Comparison of ENCODE assay signal across 8 cellular contexts in the genomic region with DNA sequence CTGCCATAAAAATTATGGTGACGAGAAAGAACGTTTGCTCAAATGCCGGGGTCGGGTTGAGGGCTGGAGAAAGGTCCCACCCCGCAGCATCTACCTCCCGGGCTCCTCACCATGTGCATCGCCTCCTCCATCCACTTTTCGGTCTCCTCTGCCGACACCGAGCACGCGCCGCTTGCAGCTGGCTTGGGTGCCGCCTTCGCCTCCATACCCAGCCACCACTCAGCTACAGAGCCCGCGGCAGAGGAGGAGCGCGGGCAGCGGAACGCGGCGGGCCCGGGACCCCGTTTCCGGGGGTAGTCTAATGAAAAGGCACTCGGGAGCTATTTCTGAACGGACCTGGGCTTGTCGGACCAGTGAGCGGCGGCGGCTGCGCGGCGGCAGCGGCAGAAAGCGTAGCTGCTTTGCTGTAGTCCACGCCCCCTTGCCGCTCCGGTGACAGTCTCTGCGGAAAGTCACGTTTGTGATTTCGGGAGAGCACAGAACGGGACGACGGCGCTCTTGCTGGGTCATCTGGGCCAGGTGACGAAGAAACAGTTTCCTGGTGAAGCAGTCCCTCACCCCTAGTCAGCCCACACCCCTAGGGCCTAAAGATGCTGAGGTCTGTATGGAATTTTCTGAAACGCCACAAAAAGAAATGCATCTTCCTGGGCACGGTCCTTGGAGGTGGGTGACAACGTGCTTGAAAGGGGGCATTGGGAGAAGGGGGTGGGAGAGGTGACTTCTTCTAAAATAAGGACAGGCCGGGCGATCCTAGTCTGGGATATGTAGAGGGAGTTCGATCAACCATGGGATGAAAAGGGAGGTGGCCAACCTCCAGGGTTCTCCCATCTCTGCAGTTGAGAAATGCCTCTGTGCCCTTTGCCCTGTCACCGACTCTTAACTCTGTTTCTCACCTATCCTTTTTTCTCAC. TPM values are rescaled to one million over a fixed set of nuclear protein-coding genes. Genes with fewer than 3 reads are reported as not detected.
DNase-seq lines count a peak whose midpoint lies in the region; ATAC-seq lines count a peak whose summit lies in the region.

TSS of gene ADAT2 (minus strand) at position 243 of the 910 bp plus-strand sequence. CDS start at position 206, 37 bp downstream.
A gene with protein sequence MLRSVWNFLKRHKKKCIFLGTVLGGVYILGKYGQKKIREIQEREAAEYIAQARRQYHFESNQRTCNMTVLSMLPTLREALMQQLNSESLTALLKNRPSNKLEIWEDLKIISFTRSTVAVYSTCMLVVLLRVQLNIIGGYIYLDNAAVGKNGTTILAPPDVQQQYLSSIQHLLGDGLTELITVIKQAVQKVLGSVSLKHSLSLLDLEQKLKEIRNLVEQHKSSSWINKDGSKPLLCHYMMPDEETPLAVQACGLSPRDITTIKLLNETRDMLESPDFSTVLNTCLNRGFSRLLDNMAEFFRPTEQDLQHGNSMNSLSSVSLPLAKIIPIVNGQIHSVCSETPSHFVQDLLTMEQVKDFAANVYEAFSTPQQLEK (plus strand): TSS at position 353 of the 910 bp plus-strand sequence. CDS start 238 bp downstream, at position 591.

- no peaks in the 10 kb centered on the region for H3K36me3 ChIP-seq in effector memory CD4-positive, alpha-beta T cell (ENCODE audit: control insufficient read depth, insufficient read depth, low read length)

- peak; percentile 68 for DNase-seq in COR-L47 (lab: John Stamatoyannopoulos, UW)
- peak; percentile 95 for DNase-seq in HT1080 (ENCODE audit: low read depth)
- peak; percentile 93 to 94 for DNase-seq in NOMO-1 (lab: John Stamatoyannopoulos, UW; ENCODE audit: unreplicated experiment in 2 of 2)
- DNase-seq in effector memory CD4-positive, alpha-beta T cell = peak; percentile 84 to 88 (median 87)
- peak; percentile 86 for DNase-seq in medulla oblongata (ENCODE audit: extremely low spot score)
- DNase-seq in stimulated activated CD4-positive, alpha-beta T cell treated with anti-CD3 and anti-CD28 coated beads, TNF-alpha, amount 100 ng/mL, for 48 hours (ENCODE audit: low read depth in 3 of 3) = peak; percentile 84 to 93 (median 91)

- H3K27me3 ChIP-seq in effector memory CD4-positive, alpha-beta T cell (replicated peaks; ENCODE audit: control insufficient read depth, insufficient read depth, low read length, poor library complexity, severe bottlenecking) = no peaks in the 10 kb centered on the region

- POLR2A ChIA-PET in activated CD8-positive, alpha-beta memory T cell treated with anti-CD3 and anti-CD28 coated beads for 36 hours (lab: Charles Lee) = interaction anchor here (1.0 to 1.2 kb wide), 6 partner anchors 9 to 548 kb away, joined by 3 to 8 read pairs (median 4); partner anchors contain the start of gene FUCA2

- H3K27ac ChIP-seq in effector memory CD4-positive, alpha-beta T cell (ENCODE audit: insufficient read depth, low read length, poor library complexity, severe bottlenecking) = peak within 1 kb of the TSS; percentile 76

- peak; percentile 96 for ATAC-seq in GM21367 (IDR thresholded peaks at IDR 0.05; ENCODE audit: unreplicated experiment)

- CTCF ChIA-PET in activated CD8-positive, alpha-beta memory T cell treated with anti-CD3 and anti-CD28 coated beads for 36 hours (lab: Charles Lee) = interaction anchor here (1.0 kb wide), 1 partner anchor 61 kb away, joined by 5 read pairs; the partner anchor contains the start of gene FUCA2

- no peaks in the 10 kb centered on the region for H3K9me3 ChIP-seq in effector memory CD4-positive, alpha-beta T cell (ENCODE audit: control insufficient read depth, low read length)

- H3K4me3 ChIP-seq in effector memory CD4-positive, alpha-beta T cell (ENCODE audit: insufficient read depth, low read depth, low read length, poor library complexity, severe bottlenecking) = peak within 1 kb of the TSS; percentile 69

- H3K4me1 ChIP-seq in effector memory CD4-positive, alpha-beta T cell (ENCODE audit: control insufficient read depth, insufficient read depth, low read length, poor library complexity, severe bottlenecking) = peaks cover 17% of the 10 kb centered on the region

RNA-seq across cellular contexts. Expression of gene ADAT2, which starts in this region (rescaled TPM):
- total RNA-seq in HT1080 (2014; rRNA removed; shearing (Covaris generic)) = 5.2 and 5.8 TPM in 2 replicates
- 5.5 and 7.1 TPM in 2 replicates for polyA plus RNA-seq in HT1080 (2015; cell fraction: cytosol; rRNA removed)
- polyA plus RNA-seq in HT1080 (2015; cell fraction: nucleus; rRNA removed) = 55.7 and 61.5 TPM in 2 replicates
- total RNA-seq in activated CD8-positive, alpha-beta memory T cell treated with anti-CD3 and anti-CD28 coated beads for 36 hours = 10 to 100 TPM; 26.7 to 27.5 TPM

RNA-seq across cellular contexts. Expression of the second gene that starts in this region (rescaled TPM):
- 26.7 and 27.7 TPM in 2 replicates for total RNA-seq in HT1080 (2014; rRNA removed; shearing (Covaris generic))
- 12.2 and 13.8 TPM in 2 replicates for polyA plus RNA-seq in HT1080 (2015; cell fraction: cytosol; rRNA removed)
- polyA plus RNA-seq in HT1080 (2015; cell fraction: nucleus; rRNA removed) = 23.8 and 29.5 TPM in 2 replicates
- 10 to 100 TPM; 27.9 to 30.9 TPM for total RNA-seq in activated CD8-positive, alpha-beta memory T cell treated with anti-CD3 and anti-CD28 coated beads for 36 hours

Comparison
In these comparisons a context has a peak if more than half of its experiments do, and no peak if none do; other contexts are left out.
1. Peak in every context shown above with its lines: DNase-seq, ATAC-seq, H3K4me3 ChIP-seq and H3K27ac ChIP-seq.